ENCODE assay signal across 8 cellular contexts in genomic region chr22:30265851-30266444, GRCh38. TPM values are rescaled to one million over a fixed set of nuclear protein-coding genes. Genes with fewer than 3 reads are reported as not detected.
DNase-seq lines count a peak whose midpoint lies in the region; ATAC-seq lines count a peak whose summit lies in the region.

No MANE protein-coding gene starts in this region.

- intact Hi-C loops in posterior vena cava (cut with DNase I), result loop anchor here in 1 of 2 donors (2.0 kb wide), 1 partner anchor 21 kb away; no protein-coding TSS in a partner anchor

- DNase-seq in T-helper 22 cell (ENCODE audit: low read depth), result peak; percentile 78
- peak; percentile 95 for DNase-seq in posterior vena cava (ENCODE audit: low spot score)
- no peak for DNase-seq in NCI-H748 (lab: John Stamatoyannopoulos, UW; ENCODE audit: unreplicated experiment)
- no peak for DNase-seq in HuH-7 (ENCODE audit: low spot score)
- no peak for DNase-seq in GOT3 (lab: John Stamatoyannopoulos, UW)

- peak overlapping the region; percentile 8 for H3K27ac ChIP-seq in angular gyrus (ENCODE audit: low read depth, low read length)

- peak; percentile 34 for ATAC-seq in GM18520 (IDR thresholded peaks at IDR 0.05; ENCODE audit: unreplicated experiment)
- peak; percentile 59 for ATAC-seq in HG03045 (IDR thresholded peaks at IDR 0.05; ENCODE audit: unreplicated experiment)

RNA-seq across cellular contexts. Expression of gene OSM, which starts 0.7 kb away (rescaled TPM):
- total RNA-seq in posterior vena cava, result 1 to 10 TPM; 1.0 to 2.0 TPM

RNA-seq across cellular contexts. Expression of gene LIF, which starts 19.4 kb away (rescaled TPM):
- total RNA-seq in posterior vena cava, result 1 to 10 TPM; 2.6 to 8.1 TPM

RNA-seq across cellular contexts. Expression of gene CASTOR1, which starts 23.4 kb away (rescaled TPM):
- 10 to 100 TPM in 1 of 2 donors, 1 to 10 TPM in 1; 9.8 to 14.3 TPM for total RNA-seq in posterior vena cava

Comparison
In these comparisons a context has a peak if more than half of its experiments do, and no peak if none do; other contexts are left out.
1. DNase-seq: peak in T-helper 22 cell (single experiment) and posterior vena cava (single experiment); none in NCI-H748 (single experiment), HuH-7 (single experiment) and GOT3 (single experiment).